In genomic region chr20:44858959-44859358, GRCh38 we compare ENCODE assay signal across 1 cellular context.
TF ChIP-seq lines count a peak whose summit lies in the region.

No MANE protein-coding gene starts in this region.

TF ChIP-seq in GM23338, 12 proteins besides CTCF, POLR2A, EP300 and RAD21 (continued from another document):
- TF ChIP-seq REST (IDR thresholded peaks at IDR 0.05; ENCODE audit: unreplicated experiment) = no peak
